Comparison of ENCODE assay signal across 10 cellular contexts in genomic region chr1:85198864-85199263, GRCh38. TPM values are rescaled to one million over a fixed set of nuclear protein-coding genes. Genes with fewer than 3 reads are reported as not detected.
DNase-seq lines count a peak whose midpoint lies in the region; ATAC-seq and TF ChIP-seq lines count a peak whose summit lies in the region.
"Had no signal": no experiment of that assay in that cellular context is flagged by ENCODE, and none has a peak within 500 bp of the region (broad histone marks: within the 10 kb centered on the region; RNA-seq: fewer than 3 reads in every experiment).

No MANE protein-coding gene starts in this region.

- 30 to 44% methylated on average over 2 of the region's 2 CpGs for WGBS in heart right ventricle, 2 donors
- 13% methylated on average over 2 of the region's 2 CpGs for WGBS in right lobe of liver (ENCODE audit: insufficient coverage, low coverage, low lambda C conversion rate, missing lambda C conversion rate)
- 27 to 35% methylated on average over 2 of the region's 2 CpGs for WGBS in transverse colon (ENCODE audit: low coverage in 1 of 2), 2 donors

- H3K27me3 Mint-ChIP-seq in brain, result peaks cover 17% of the 10 kb centered on the region

- TF ChIP-seq EP300 in transverse colon (IDR thresholded peaks at IDR 0.05; ENCODE audit: low read depth), result no peak

- no peak for DNase-seq in heart right ventricle
- DNase-seq in left ventricle myocardium superior, result no peak
- no peak for DNase-seq in right lobe of liver
- DNase-seq in transverse colon, result no peak
- no peak for DNase-seq in NCI-H1092 treated with DMSO at 0.1 percent for 48 hours (lab: John Stamatoyannopoulos, UW)
- DNase-seq: anterior cingulate cortex, NCI-H1436 treated with DMSO at 0.1 percent for 48 hours had no signal

- peaks cover 43% of the 10 kb centered on the region for H3K4me1 Mint-ChIP-seq in brain

- TF ChIP-seq POLR2A in right lobe of liver (IDR thresholded peaks at IDR 0.05) (no peak), transverse colon (IDR thresholded peaks at IDR 0.05) (no peak)

- ATAC-seq in heart right ventricle (no peak), left ventricle myocardium superior (no peak), right lobe of liver (peak in 3 of 4 donors; percentile 1 to 41 (median 31)), HG02885 (IDR thresholded peaks at IDR 0.05; ENCODE audit: poor library complexity, unreplicated experiment) (no peak), GM18520 (IDR thresholded peaks at IDR 0.05; ENCODE audit: unreplicated experiment) (no peak)

- no peaks in the 10 kb centered on the region for H3K9me3 ChIP-seq in heart right ventricle
- H3K9me3 ChIP-seq in right lobe of liver, result no peaks in the 10 kb centered on the region
- no peaks in the 10 kb centered on the region for H3K9me3 ChIP-seq in transverse colon

- H3K4me3 Mint-ChIP-seq in brain, result peak overlapping the region in 4 of 5 experiments; percentile 55 to 96 (median 74)

- in situ Hi-C loops in transverse colon (cut with MboI; ENCODE audit: low pct_ligation_motif_present in 1 of 4, low pct_unique_long_range_greater_than_20kb in 1 of 4, low sequenced_read_pairs in 3 of 4), result no loop called here

- peak overlapping the region in 1 of 5 experiments; percentile 61 for H3K27ac Mint-ChIP-seq in brain

- TF ChIP-seq CTCF in heart right ventricle (IDR thresholded peaks at IDR 0.05), result no peak
- no peak for TF ChIP-seq CTCF in brain (conservative IDR thresholded peaks at IDR 0.05)
- no peak for TF ChIP-seq CTCF in right lobe of liver (IDR thresholded peaks at IDR 0.05)
- TF ChIP-seq CTCF in transverse colon (IDR thresholded peaks at IDR 0.05), result no peak

- H3K4me1 ChIP-seq in heart right ventricle (peaks cover 0 to 24% (median 13%) of the 10 kb centered on the region in 9 donors), right lobe of liver (peaks cover 0 to 25% (median 6%) of the 10 kb centered on the region in 4 donors), transverse colon (peaks cover 0 to 52% (median 18%) of the 10 kb centered on the region in 4 donors)

- no peaks in the 10 kb centered on the region for H3K36me3 Mint-ChIP-seq in brain

- H3K9me3 Mint-ChIP-seq in brain, result no peaks in the 10 kb centered on the region

- H3K27ac ChIP-seq in heart right ventricle (peak overlapping the region in 4 of 10 donors; percentile 7 to 96 (median 96)), right lobe of liver (peak overlapping the region in 2 of 3 donors; percentile 18 to 82), transverse colon (peak overlapping the region; percentile 98 to 99 (median 98))

- H3K27me3 ChIP-seq in heart right ventricle (peaks cover 0 to 58% (median 24%) of the 10 kb centered on the region in 7 donors), right lobe of liver (no peaks in the 10 kb centered on the region), transverse colon (no peaks in the 10 kb centered on the region)

- H3K4me3 ChIP-seq in heart right ventricle (peak overlapping the region in 9 of 10 donors; percentile 47 to 85 (median 75)), right lobe of liver (peak overlapping the region; percentile 55 to 84 (median 83)), transverse colon (peak overlapping the region; percentile 2 to 93 (median 84))

- intact Hi-C loops in heart right ventricle (cut with DNase I) (no loop called here), left ventricle myocardium superior (cut with micrococcal nuclease) (no loop called here), right lobe of liver (cut with DNase I) (no loop called here), transverse colon (cut with DNase I; ENCODE audit: low total_unique reads) (no loop called here)

- H3K36me3 ChIP-seq in heart right ventricle, result no peaks in the 10 kb centered on the region
- no peaks in the 10 kb centered on the region for H3K36me3 ChIP-seq in right lobe of liver
- no peaks in the 10 kb centered on the region for H3K36me3 ChIP-seq in transverse colon

RNA-seq across cellular contexts. Expression of gene SYDE2, which starts 2.0 kb away (rescaled TPM):
- 10 to 100 TPM; 16.1 to 24.7 (median 21.4) TPM for total RNA-seq in heart right ventricle
- 1 to 10 TPM; 1.1 to 3.0 TPM for polyA plus RNA-seq in heart right ventricle
- 23.0 TPM for total RNA-seq in left ventricle myocardium superior
- polyA plus RNA-seq in brain (ENCODE audit: insufficient read depth, low read depth, low replicate concordance), result 0.49 TPM
- total RNA-seq in right lobe of liver, result 1 to 10 TPM; 3.2 to 6.7 (median 4.4) TPM
- 10 to 100 TPM; 10.1 to 28.8 (median 15.4) TPM for total RNA-seq in transverse colon

Comparison
In these comparisons a context has a peak if more than half of its experiments do, and no peak if none do; other contexts are left out.
1. ATAC-seq: peak in right lobe of liver (3 of 4); none in heart right ventricle (0 of 8), left ventricle myocardium superior (single experiment), HG02885 (single experiment) and GM18520 (single experiment).
2. Peak in every context shown above with its lines, with median percentiles within 50 percentile points of each other: H3K4me3 ChIP-seq.